8 cellular contexts compared by ENCODE assay signal in genomic region chr1:200869753-200870391, GRCh38.
DNase-seq lines count a peak whose midpoint lies in the region; ATAC-seq lines count a peak whose summit lies in the region.

No MANE protein-coding gene starts in this region.

- no peaks in the 10 kb centered on the region for H3K36me3 Mint-ChIP-seq in stimulated activated memory B cell treated with anti-CD40 and anti-IgM and Interleukin-4, amounts not matched to agents 10 μg/mL and 1 μg/mL and 100 μg/mL, for 72 hours

- peak overlapping the region; percentile 72 for H3K27ac Mint-ChIP-seq in stimulated activated memory B cell treated with anti-CD40 and anti-IgM and Interleukin-4, amounts not matched to agents 10 μg/mL and 1 μg/mL and 100 μg/mL, for 72 hours

- ATAC-seq in GM21723 (IDR thresholded peaks at IDR 0.05; ENCODE audit: unreplicated experiment) (peak; percentile 53), HG03571 (IDR thresholded peaks at IDR 0.05; ENCODE audit: unreplicated experiment) (peak; percentile 50)
- peak; percentile 78 for ATAC-seq in stimulated activated memory B cell treated with anti-CD40 and anti-IgM and Interleukin-4, amounts not matched to agents 10 μg/mL and 1 μg/mL and 100 μg/mL, for 72 hours

- no peaks in the 10 kb centered on the region for H3K9me3 Mint-ChIP-seq in stimulated activated memory B cell treated with anti-CD40 and anti-IgM and Interleukin-4, amounts not matched to agents 10 μg/mL and 1 μg/mL and 100 μg/mL, for 72 hours

- peaks cover 15% of the 10 kb centered on the region for H3K27me3 Mint-ChIP-seq in stimulated activated memory B cell treated with anti-CD40 and anti-IgM and Interleukin-4, amounts not matched to agents 10 μg/mL and 1 μg/mL and 100 μg/mL, for 72 hours

- peak overlapping the region; percentile 39 for H3K4me3 Mint-ChIP-seq in stimulated activated memory B cell treated with anti-CD40 and anti-IgM and Interleukin-4, amounts not matched to agents 10 μg/mL and 1 μg/mL and 100 μg/mL, for 72 hours

- peaks cover 69% of the 10 kb centered on the region for H3K4me1 Mint-ChIP-seq in stimulated activated memory B cell treated with anti-CD40 and anti-IgM and Interleukin-4, amounts not matched to agents 10 μg/mL and 1 μg/mL and 100 μg/mL, for 72 hours

- peak; percentile 47 for DNase-seq in activated naive CD4-positive, alpha-beta T cell treated with Interleukin-2 at 50 U/mL for 16 hours
- no peak for DNase-seq in activated naive CD4-positive, alpha-beta T cell treated with anti-CD3 and anti-CD28 coated beads, Interleukin-2, amount 50 U/mL, for 16 hours
- DNase-seq in KBM-7, result no peak
- no peak for DNase-seq in DMS79 treated with DMSO at 0.1 percent for 48 hours (lab: John Stamatoyannopoulos, UW)
- DNase-seq in SW480 (ENCODE audit: low spot score), result no peak

- in situ Hi-C loops in KBM-7 (cut with MboI; ENCODE audit: low pct_unique_long_range_greater_than_20kb, low sequenced_read_pairs), result no loop called here
